28 cellular contexts compared by ENCODE assay signal in the genomic region with DNA sequence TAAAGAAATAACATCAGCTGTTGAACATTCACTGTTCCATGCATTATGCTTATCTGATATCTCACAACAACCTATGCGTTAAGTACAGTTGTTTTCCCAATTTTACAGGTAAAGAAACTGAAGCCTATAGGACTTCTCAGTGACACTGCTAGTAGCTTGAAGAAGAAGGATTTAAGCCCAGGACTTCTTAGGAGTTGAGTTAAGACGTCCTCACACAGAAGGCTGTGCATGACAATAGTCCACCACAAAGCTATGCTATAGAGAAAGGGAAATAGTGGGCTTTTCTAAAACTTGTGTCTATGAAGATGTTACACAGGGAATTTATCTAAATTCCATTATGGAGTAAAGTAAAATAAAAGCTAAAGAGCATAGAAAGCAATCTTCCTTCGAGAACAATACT.
DNase-seq lines count a peak whose midpoint lies in the region; ATAC-seq, FAIRE-seq and TF ChIP-seq lines count a peak whose summit lies in the region.
"Had no signal": no experiment of that assay in that cellular context is flagged by ENCODE, and none has a peak within 500 bp of the region (broad histone marks: within the 10 kb centered on the region; RNA-seq: fewer than 3 reads in every experiment).

No MANE protein-coding gene starts in this region.

- no peak overlapping the region for H3K4ac ChIP-seq in H1 (replicated peaks; ENCODE audit: insufficient read length, low read depth, low read length)

- no peak for TF ChIP-seq CTCF in WTC11 (IDR thresholded peaks at IDR 0.05)
- TF ChIP-seq CTCF in H1 (IDR thresholded peaks at IDR 0.05; ENCODE audit: control extremely low read depth in 1 of 3, insufficient read depth in 1 of 3, low read depth in 1 of 3, low read length in 3 of 3) = no peak

- H2BK120ac ChIP-seq in H1 (replicated peaks; ENCODE audit: low read depth, low read length) = no peak overlapping the region

- H4K20me1 ChIP-seq in H1 (replicated peaks in 1 of 2; ENCODE audit: control insufficient read depth in 1 of 2, insufficient read depth in 2 of 2, low read length in 2 of 2) = no peaks in the 10 kb centered on the region
- H4K20me1 ChIP-seq: BLaER1 had no signal

- H4K91ac ChIP-seq in H1 (replicated peaks; ENCODE audit: insufficient read length, low read length) = no peak overlapping the region

- H4K8ac ChIP-seq in H1 (ENCODE audit: extremely low read depth, insufficient read depth, low read length) = no peak overlapping the region

- H2BK20ac ChIP-seq in H1 (ENCODE audit: low read length) = no peak overlapping the region

- 0 out of 2 replicates have a peak, but pooled peaks cover 5% of the 10 kb centered on the region for H3K4me1 Mint-ChIP-seq in WTC11
- no peaks in the 10 kb centered on the region for H3K4me1 Mint-ChIP-seq in effector memory CD8-positive, alpha-beta T cell (ENCODE audit: low read depth in 2 of 2)
- H3K4me1 Mint-ChIP-seq: CD14-positive monocyte; CD4-positive, alpha-beta memory T cell; CD4-positive, CD25-positive, alpha-beta regulatory T cell; CD8-positive, alpha-beta memory T cell had no signal

- no peak for TF ChIP-seq EP300 in H1 (IDR thresholded peaks at IDR 0.05; ENCODE audit: borderline replicate concordance in 1 of 2, low read depth in 2 of 2, low read length in 2 of 2)

- H2BK5ac ChIP-seq in H1 (ENCODE audit: low read depth, low read length) = no peak overlapping the region

- H3K36me3 ChIP-seq in NT2/D1 (ENCODE audit: insufficient read depth, insufficient read length, low read length) (no peaks in the 10 kb centered on the region), H1 (ENCODE audit: control insufficient read depth in 2 of 4, insufficient read depth in 4 of 4, low read length in 3 of 4) (no peaks in the 10 kb centered on the region)
- H3K36me3 ChIP-seq: BE2C, BLaER1 had no signal

- CTCF ChIA-PET in WTC11 (lab: Charles Lee) (no interaction called here), H1 (lab: Charles Lee; ENCODE audit: partially characterized antibody) (no interaction called here)

- WGBS in H1 (ENCODE audit: extremely low coverage in 1 of 2, insufficient coverage in 1 of 2, insufficient read length in 1 of 2, insufficient replicate concordance in 2 of 2, low coverage in 1 of 2, low lambda C conversion rate in 2 of 2, missing lambda C conversion rate in 1 of 2), 2 experiments = 69% methylated on average over 3 of the region's 3 CpGs; no CpG with 5 or more reads in 1 of the 2 experiments

- H3K18ac ChIP-seq in H1 (ENCODE audit: extremely low read depth, low read length) = no peak overlapping the region

- H4K5ac ChIP-seq in H1 (ENCODE audit: insufficient read length, low read depth, low read length) = no peak overlapping the region

- POLR2A ChIA-PET in WTC11 (lab: Charles Lee) (no interaction called here), H1 (lab: Charles Lee; ENCODE audit: partially characterized antibody) (no interaction called here)

- peak; percentile 15 for DNase-seq in NT2/D1 (ENCODE audit: low read depth, low spot score)
- no peak for DNase-seq in WTC11 (ENCODE audit: low spot score)
- no peak for DNase-seq in H1 (ENCODE audit: low read depth in 1 of 2, low spot score in 2 of 2)
- DNase-seq in effector memory CD8-positive, alpha-beta T cell = no peak
- DNase-seq: 8988T; ACHN; BE2C; C1 segment of cervical spinal cord; CD4-positive, alpha-beta memory T cell; CD4-positive, CD25-positive, alpha-beta regulatory T cell; CD8-positive, alpha-beta memory T cell; COR-L47; DMS 273 treated with DMSO at 0.1 percent for 48 hours; DMS153; DMS53; DMS79; DND-41; EL; GDM1 had no signal

- H3K4me2 ChIP-seq in H1 (ENCODE audit: insufficient read depth in 1 of 2, low read depth in 2 of 2, low read length in 2 of 2) = no peak overlapping the region
- H3K4me2 ChIP-seq: BLaER1 had no signal

- no peaks in the 10 kb centered on the region for H3K9me3 ChIP-seq in NT2/D1 (ENCODE audit: insufficient read depth, low read length)
- no peaks in the 10 kb centered on the region for H3K9me3 ChIP-seq in H1 (ENCODE audit: insufficient read depth in 2 of 2, low read depth in 1 of 2, low read length in 1 of 2)
- H3K9me3 ChIP-seq: BE2C, BLaER1 had no signal

- no peak overlapping the region for H2BK15ac ChIP-seq in H1 (ENCODE audit: low read length)

- no peak for TF ChIP-seq POLR2A in H1 (IDR thresholded peaks at IDR 0.05; ENCODE audit: control extremely low read depth in 1 of 2, low read depth in 2 of 2, low read length in 2 of 2)

- ATAC-seq in WTC11 (peak; percentile 44; the same call in 1 of the 2 replicates), GM21515 (IDR thresholded peaks at IDR 0.05; ENCODE audit: unreplicated experiment) (no peak), HG03139 (IDR thresholded peaks at IDR 0.05; ENCODE audit: unreplicated experiment) (no peak), HG03378 (IDR thresholded peaks at IDR 0.05; ENCODE audit: unreplicated experiment) (no peak)
- ATAC-seq in effector memory CD8-positive, alpha-beta T cell (replicated peaks) = no peak
- ATAC-seq: GM12878 had no signal

- TF ChIP-seq RAD21 in H1 (IDR thresholded peaks at IDR 0.05 in 1 of 2, conservative IDR thresholded peaks at IDR 0.05 in 1 of 2; ENCODE audit: low read depth in 2 of 2, low read length in 2 of 2) = no peak

- H2AFZ ChIP-seq in H1 (ENCODE audit: low read length) = no peak overlapping the region

- peak; percentile 42 for FAIRE-seq in H1 (lab: Jason Lieb, UNC)
- FAIRE-seq: A204.1, GM12878, GM12892, GM18507 had no signal

- H3K14ac ChIP-seq in H1 (ENCODE audit: insufficient read length) = no peak overlapping the region

- H3K79me1 ChIP-seq in H1 (ENCODE audit: low read depth, low read length) = no peaks in the 10 kb centered on the region

- H3K9ac ChIP-seq in NT2/D1 (ENCODE audit: insufficient read length, low read depth) = no peak overlapping the region
- H3K9ac ChIP-seq in H1 (replicated peaks in 1 of 4; ENCODE audit: extremely low read depth in 1 of 4, low read depth in 3 of 4, low read length in 3 of 4) = no peak overlapping the region
- H3K9ac ChIP-seq: BLaER1 had no signal

- no peaks in the 10 kb centered on the region for H3K4me1 ChIP-seq in NT2/D1 (ENCODE audit: insufficient read depth, insufficient read length)
- no peaks in the 10 kb centered on the region for H3K4me1 ChIP-seq in H1 (replicated peaks in 1 of 4; ENCODE audit: control insufficient read depth in 3 of 4, insufficient read depth in 4 of 4, low read length in 3 of 4)
- H3K4me1 ChIP-seq: BE2C, BLaER1 had no signal

- H3K4me3 Mint-ChIP-seq in WTC11 = no peak overlapping the region
- H3K4me3 Mint-ChIP-seq in effector memory CD8-positive, alpha-beta T cell = no peak overlapping the region
- H3K4me3 Mint-ChIP-seq: CD14-positive monocyte; CD4-positive, alpha-beta memory T cell; CD4-positive, CD25-positive, alpha-beta regulatory T cell; CD8-positive, alpha-beta memory T cell had no signal

- H3K9me3 Mint-ChIP-seq in WTC11 = no peaks in the 10 kb centered on the region
- peaks cover 0 to 4% of the 10 kb centered on the region in 2 donors for H3K9me3 Mint-ChIP-seq in effector memory CD8-positive, alpha-beta T cell
- H3K9me3 Mint-ChIP-seq: CD4-positive, alpha-beta memory T cell had no signal

- no peak overlapping the region for H3K4me3 ChIP-seq in NT2/D1 (ENCODE audit: insufficient read length, low read depth)
- no peak overlapping the region for H3K4me3 ChIP-seq in H1 (ENCODE audit: extremely low read depth in 1 of 4, insufficient read depth in 2 of 4, low read depth in 3 of 4, low read length in 4 of 4)
- H3K4me3 ChIP-seq: BLaER1, GM12878 had no signal

- no peak overlapping the region for H3K56ac ChIP-seq in H1 (replicated peaks; ENCODE audit: insufficient read length, low read depth, low read length)

- H3K23ac ChIP-seq in H1 (ENCODE audit: insufficient read length) = no peak overlapping the region

- H3K23me2 ChIP-seq in H1 (ENCODE audit: low read depth, low read length) = no peaks in the 10 kb centered on the region

- H3K27ac ChIP-seq in H1 (ENCODE audit: low read depth, low read length) = no peak overlapping the region
- H3K27ac ChIP-seq: BLaER1 had no signal

- H2AK5ac ChIP-seq in H1 (ENCODE audit: low read depth, low read length) = no peak overlapping the region

- H3K27ac Mint-ChIP-seq in WTC11 = no peak overlapping the region
- H3K27ac Mint-ChIP-seq in effector memory CD8-positive, alpha-beta T cell = no peak overlapping the region
- H3K27ac Mint-ChIP-seq: CD14-positive monocyte; CD4-positive, alpha-beta memory T cell; CD4-positive, CD25-positive, alpha-beta regulatory T cell; CD8-positive, alpha-beta memory T cell had no signal

- H3K36me3 Mint-ChIP-seq in WTC11 = no peaks in the 10 kb centered on the region
- H3K36me3 Mint-ChIP-seq in effector memory CD8-positive, alpha-beta T cell (ENCODE audit: insufficient read depth) = no peaks in the 10 kb centered on the region
- H3K36me3 Mint-ChIP-seq: CD14-positive monocyte; CD4-positive, alpha-beta memory T cell; CD4-positive, CD25-positive, alpha-beta regulatory T cell; CD8-positive, alpha-beta memory T cell had no signal

- no peaks in the 10 kb centered on the region for H3K27me3 Mint-ChIP-seq in WTC11 (ENCODE audit: low read depth)
- H3K27me3 Mint-ChIP-seq in effector memory CD8-positive, alpha-beta T cell = no peaks in the 10 kb centered on the region
- H3K27me3 Mint-ChIP-seq: CD4-positive, alpha-beta memory T cell; CD4-positive, CD25-positive, alpha-beta regulatory T cell; CD8-positive, alpha-beta memory T cell had no signal

- no peaks in the 10 kb centered on the region for H3K79me2 ChIP-seq in H1 (ENCODE audit: control insufficient read depth in 1 of 2, insufficient read depth in 2 of 2, low read length in 2 of 2)

- H3K27me3 ChIP-seq in NT2/D1 (ENCODE audit: insufficient read depth, insufficient read length) (no peaks in the 10 kb centered on the region), H1 (replicated peaks in 1 of 4; ENCODE audit: control insufficient read depth in 3 of 4, extremely low read depth in 1 of 4, insufficient read depth in 3 of 4, low read length in 3 of 4) (no peaks in the 10 kb centered on the region)
- H3K27me3 ChIP-seq: BE2C, BLaER1 had no signal

- no peak overlapping the region for H2BK12ac ChIP-seq in H1 (ENCODE audit: low read depth, low read length)

TF ChIP-seq in WTC11, 78 proteins besides CTCF, POLR2A, EP300 and RAD21 (continues in another document):
- TF ChIP-seq SMAD4 (CRISPR knock-in tag; IDR thresholded peaks at IDR 0.05) = no peak
- no peak for TF ChIP-seq ZNF671 (CRISPR knock-in tag; IDR thresholded peaks at IDR 0.05)

TF ChIP-seq in H1, 55 proteins besides CTCF, POLR2A, EP300 and RAD21:
- TF ChIP-seq POU5F1 (IDR thresholded peaks at IDR 0.05; ENCODE audit: low read depth, low read length) (peak; percentile 80), ASH2L (IDR thresholded peaks at IDR 0.05; ENCODE audit: low read length) (no peak)
TF ChIP-seq in H1: peak in this region for 1.
